In the genomic region with DNA sequence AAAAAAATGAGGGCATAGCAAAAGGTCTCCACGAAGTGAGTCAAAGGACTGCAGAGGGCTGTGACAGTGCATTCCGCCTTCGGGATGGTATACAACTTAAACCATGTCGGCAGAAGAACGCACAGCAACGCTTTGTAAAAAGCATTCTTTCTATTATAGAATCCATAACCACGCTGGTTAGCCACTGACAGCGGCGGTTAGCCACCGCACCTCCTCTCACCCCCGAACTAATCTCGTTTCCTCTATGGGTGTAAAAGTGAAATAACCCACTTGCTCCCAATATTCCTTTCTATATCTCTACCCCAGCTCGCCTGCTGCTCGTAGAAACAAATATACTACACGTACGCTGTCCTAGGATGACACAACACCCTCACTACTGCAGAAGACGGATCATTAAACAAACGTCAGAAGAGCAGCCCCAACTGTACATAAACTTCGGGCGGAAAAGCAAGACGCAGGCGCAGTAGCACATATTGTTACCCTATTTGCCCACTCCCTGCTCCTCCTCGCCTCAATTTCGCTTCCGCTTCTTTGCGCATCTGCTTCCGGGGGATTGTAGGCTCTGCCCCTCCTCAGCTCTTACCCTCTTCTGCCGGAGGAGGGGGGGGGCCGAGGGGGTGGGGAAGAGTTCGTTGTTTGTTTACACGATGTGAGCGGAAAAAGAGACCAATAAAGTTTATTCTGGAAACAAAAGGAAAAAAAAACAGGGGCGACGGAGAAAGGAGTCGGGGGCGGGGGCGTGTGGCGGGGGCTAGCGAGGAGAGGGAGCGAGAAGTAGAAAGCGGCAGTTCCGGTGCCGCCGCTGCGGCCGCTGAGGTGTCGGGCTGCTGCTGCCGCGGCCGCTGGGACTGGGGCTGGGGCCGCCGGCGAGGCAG, we compare ENCODE assay signal across 8 cellular contexts. TPM values are rescaled to one million over a fixed set of nuclear protein-coding genes. Genes with fewer than 3 reads are reported as not detected.
DNase-seq lines count a peak whose midpoint lies in the region; ATAC-seq and TF ChIP-seq lines count a peak whose summit lies in the region.

A gene (plus strand): TSS at position 787 of the 875 bp plus-strand sequence. CDS start 50,469 bp downstream, outside the sequence.

- ATAC-seq in GM19328 (IDR thresholded peaks at IDR 0.05; ENCODE audit: unreplicated experiment) (peak; percentile 75), HG03520 (IDR thresholded peaks at IDR 0.05; ENCODE audit: unreplicated experiment) (peak; percentile 75), left lung (peak; percentile 91)

- POLR2A ChIA-PET in activated CD4-positive, alpha-beta T cell treated with anti-CD3 and anti-CD28 coated beads, Interleukin-2, amount 10 ng/mL, durations not matched to agents 7 days and 5 days (lab: Charles Lee), result interaction anchor here (1.0 kb wide), 1 partner anchor 110 kb away, joined by 3 read pairs; no protein-coding TSS in a partner anchor

- H3K9me3 Mint-ChIP-seq in activated CD4-positive, alpha-beta T cell treated with anti-CD3 and anti-CD28 coated beads, Interleukin-2, amount 10 ng/mL, durations not matched to agents 7 days and 5 days, result no peaks in the 10 kb centered on the region

- peaks cover 8% of the 10 kb centered on the region; the same call in 1 of the 2 replicates for H3K36me3 ChIP-seq in BLaER1
- H3K36me3 ChIP-seq in left lung, result no peaks in the 10 kb centered on the region

- peak within 1 kb of the TSS; percentile 94 for H3K4me3 Mint-ChIP-seq in activated CD4-positive, alpha-beta T cell treated with anti-CD3 and anti-CD28 coated beads, Interleukin-2, amount 10 ng/mL, durations not matched to agents 7 days and 5 days

- no peak for TF ChIP-seq CTCF in left lung (IDR thresholded peaks at IDR 0.05)

- H3K27ac Mint-ChIP-seq in activated CD4-positive, alpha-beta T cell treated with anti-CD3 and anti-CD28 coated beads, Interleukin-2, amount 10 ng/mL, durations not matched to agents 7 days and 5 days, result peak within 1 kb of the TSS; percentile 94

- H3K4me2 ChIP-seq in BLaER1, result peak within 1 kb of the TSS; percentile 85

- peaks cover 37% of the 10 kb centered on the region for H3K4me1 Mint-ChIP-seq in activated CD4-positive, alpha-beta T cell treated with anti-CD3 and anti-CD28 coated beads, Interleukin-2, amount 10 ng/mL, durations not matched to agents 7 days and 5 days

- H3K4me1 ChIP-seq in BLaER1, result peaks cover 31% of the 10 kb centered on the region
- H3K4me1 ChIP-seq in left lung, result peaks cover 0 to 36% of the 10 kb centered on the region in 2 donors

- H3K27me3 Mint-ChIP-seq in activated CD4-positive, alpha-beta T cell treated with anti-CD3 and anti-CD28 coated beads, Interleukin-2, amount 10 ng/mL, durations not matched to agents 7 days and 5 days, result peaks cover 15% of the 10 kb centered on the region

- peak within 1 kb of the TSS; percentile 99 for H3K4me3 ChIP-seq in BLaER1
- peak within 1 kb of the TSS; percentile 91 to 96 for H3K4me3 ChIP-seq in left lung

- H3K27me3 ChIP-seq in BLaER1 (no peaks in the 10 kb centered on the region), left lung (no peaks in the 10 kb centered on the region)

- DNase-seq in NCI-H69 (lab: John Stamatoyannopoulos, UW), result peak; percentile 99
- peak; percentile 97 for DNase-seq in activated CD4-positive, alpha-beta T cell treated with anti-CD3 and anti-CD28 coated beads, Interleukin-2, amount 10 ng/mL, durations not matched to agents 7 days and 5 days
- peak; percentile 98 for DNase-seq in dedifferentiated amniotic fluid mesenchymal stem cell (ENCODE audit: extremely low spot score)
- DNase-seq in left lung, result peak; percentile 92 to 97
- DNase-seq in stimulated activated CD4-positive, alpha-beta T cell treated with anti-CD3 and anti-CD28 coated beads, Interleukin-2, amount 100 ng/mL, for 48 hours, result peak; percentile 73 to 83

- CTCF ChIA-PET in activated CD4-positive, alpha-beta T cell treated with anti-CD3 and anti-CD28 coated beads, Interleukin-2, amount 10 ng/mL, durations not matched to agents 7 days and 5 days (lab: Charles Lee), result interaction anchor here (0.6 to 1.7 kb wide), 8 partner anchors 10 to 409 kb away, joined by 3 to 5 read pairs (median 3); no protein-coding TSS in a partner anchor

- H4K20me1 ChIP-seq in BLaER1, result peaks cover 38% of the 10 kb centered on the region

- H3K9ac ChIP-seq in BLaER1, result peak within 1 kb of the TSS; percentile 95

- intact Hi-C loops in left lung (cut with DNase I), result loop anchor here in 1 of 2 donors (5.0 kb wide), 1 partner anchor 169 kb away; no protein-coding TSS in a partner anchor

- peak within 1 kb of the TSS; percentile 98 for H3K27ac ChIP-seq in BLaER1
- peak within 1 kb of the TSS; percentile 99 for H3K27ac ChIP-seq in left lung

- H3K9me3 ChIP-seq in BLaER1 (no peaks in the 10 kb centered on the region), left lung (no peaks in the 10 kb centered on the region)

- H3K36me3 Mint-ChIP-seq in activated CD4-positive, alpha-beta T cell treated with anti-CD3 and anti-CD28 coated beads, Interleukin-2, amount 10 ng/mL, durations not matched to agents 7 days and 5 days (ENCODE audit: low read depth), result no peaks in the 10 kb centered on the region

RNA-seq across cellular contexts. Expression of the gene that starts here (rescaled TPM):
- total RNA-seq in activated CD4-positive, alpha-beta T cell treated with anti-CD3 and anti-CD28 coated beads, Interleukin-2, amount 10 ng/mL, durations not matched to agents 7 days and 5 days, result 10 to 100 TPM; 23.4 to 28.0 TPM
- 10 to 100 TPM; 25.3 to 29.7 TPM for total RNA-seq in left lung

Comparison
In these comparisons a context has a peak if more than half of its experiments do, and no peak if none do; other contexts are left out.
1. Peak in every context shown above with its lines: DNase-seq, ATAC-seq, H3K4me3 ChIP-seq and H3K27ac ChIP-seq.